ENCODE assay signal across 15 cellular contexts in the genomic region with DNA sequence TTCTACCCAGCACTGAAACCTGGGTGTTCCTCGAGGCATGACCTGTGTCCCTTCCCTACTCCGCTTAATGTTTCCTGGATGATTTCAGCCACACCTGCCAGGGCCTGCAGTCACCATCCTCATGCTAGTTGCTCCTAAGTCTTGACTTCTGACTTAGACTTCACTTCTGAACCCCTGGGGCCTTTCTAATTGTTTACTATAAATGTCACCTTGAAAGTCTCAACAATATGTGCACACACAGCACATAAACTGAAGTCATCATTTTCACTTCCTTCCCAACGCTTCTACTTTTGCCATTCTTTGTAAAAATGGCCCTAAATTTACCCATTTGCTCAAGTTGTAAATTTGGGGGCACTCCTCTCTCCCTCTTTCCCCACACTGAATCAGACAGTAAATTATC.
"Had no signal": no experiment of that assay in that cellular context is flagged by ENCODE, and none has a peak within 500 bp of the region (broad histone marks: within the 10 kb centered on the region; RNA-seq: fewer than 3 reads in every experiment).

No MANE protein-coding gene starts in this region.

- ATAC-seq: activated naive CD4-positive, alpha-beta T cell treated with anti-CD3 and anti-CD28 coated beads, Interleukin-2, amount 50 U/mL, for 72 hours had no signal

- H3K27me3 ChIP-seq: sigmoid colon had no signal

- H3K27ac Mint-ChIP-seq: activated naive CD4-positive, alpha-beta T cell treated with anti-CD3 and anti-CD28 coated beads, Interleukin-2, amount 50 U/mL, for 72 hours; endodermal cell; stimulated activated naive CD8-positive, alpha-beta T cell treated with anti-CD3 and anti-CD28 coated beads, Interleukin-15, Interleukin-2, amounts not matched to agents 100 ng/mL and 50 ng/mL, for 24 hours had no signal

- H3K4me3 ChIP-seq: sigmoid colon, thoracic aorta had no signal

- H3K4me1 ChIP-seq: sigmoid colon had no signal

- H3K27me3 Mint-ChIP-seq: stimulated activated naive CD8-positive, alpha-beta T cell treated with anti-CD3 and anti-CD28 coated beads, Interleukin-15, Interleukin-2, amounts not matched to agents 100 ng/mL and 50 ng/mL, for 24 hours had no signal

- H3K27ac ChIP-seq: sigmoid colon, thoracic aorta had no signal

- H3K9me3 Mint-ChIP-seq: endodermal cell; stimulated activated naive CD8-positive, alpha-beta T cell treated with anti-CD3 and anti-CD28 coated beads, Interleukin-15, Interleukin-2, amounts not matched to agents 100 ng/mL and 50 ng/mL, for 24 hours had no signal

- DNase-seq: activated CD4-positive, alpha-beta T cell treated with anti-CD3 and anti-CD28 coated beads, Interleukin-2, amount 50 U/mL, for 1 hour; activated CD4-positive, CD25-positive, alpha-beta regulatory T cell; activated effector memory CD4-positive, alpha-beta T cell treated with Interleukin-2 at 50 U/mL for 16 hours; activated T-cell treated with anti-CD3 and anti-CD28 coated beads, Interleukin-2, amount 50 U/mL, for 1 hour; amniotic stem cell; endodermal cell; erythroblast; hippocampal formation; mesendoderm; sigmoid colon; stimulated activated CD4-positive, alpha-beta T cell treated with anti-CD3 and anti-CD28 coated beads, Interleukin-4, amount 100 ng/mL, for 1 hour; stimulated activated CD8-positive, alpha-beta memory T cell treated with anti-CD3 and anti-CD28 coated beads, Interleukin-4, amount 100 ng/mL, for 48 hours had no signal

- H3K4me3 Mint-ChIP-seq: endodermal cell; stimulated activated naive CD8-positive, alpha-beta T cell treated with anti-CD3 and anti-CD28 coated beads, Interleukin-15, Interleukin-2, amounts not matched to agents 100 ng/mL and 50 ng/mL, for 24 hours had no signal
